1 cellular context compared by ENCODE assay signal in the genomic region with DNA sequence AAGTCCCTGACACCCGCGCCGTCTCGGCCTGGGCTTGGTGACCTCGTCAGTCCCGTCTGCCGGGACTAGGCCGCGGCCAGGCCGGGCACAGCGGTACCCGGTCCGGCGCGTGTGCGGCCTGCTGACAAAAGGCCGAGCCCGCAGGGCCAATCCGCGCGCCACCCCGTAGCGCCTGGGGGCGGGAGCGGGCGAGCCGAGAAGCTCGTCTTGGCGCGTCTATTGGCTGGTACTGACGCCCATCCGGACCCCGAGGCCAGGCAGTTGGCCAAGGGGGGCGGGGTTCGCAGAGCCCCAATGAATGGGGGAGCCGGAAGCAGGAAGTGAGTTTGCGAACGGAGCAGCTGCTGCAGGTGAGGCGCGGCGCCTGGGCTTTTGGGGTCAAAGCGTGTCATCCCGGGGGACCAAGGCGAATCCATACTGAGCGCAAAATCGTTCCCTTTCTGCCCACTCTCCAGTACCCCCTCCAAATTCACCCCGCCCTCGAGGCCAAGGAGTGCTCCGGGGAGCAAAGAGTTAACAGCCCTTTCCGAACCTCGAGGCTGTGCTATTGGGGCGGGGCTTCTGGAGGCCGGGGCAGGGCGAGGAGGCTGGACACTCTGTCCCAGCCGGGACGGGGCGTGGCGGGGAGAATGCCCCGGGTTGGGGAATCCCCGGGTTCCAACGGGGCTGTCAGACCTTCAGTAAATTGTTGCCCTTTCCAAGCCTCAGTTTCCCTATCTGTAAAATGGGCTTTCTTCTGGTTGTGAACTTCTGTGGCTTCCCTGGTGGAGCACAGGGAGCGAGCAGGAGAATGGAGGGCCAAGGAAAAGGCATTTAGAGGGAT.
TF ChIP-seq lines count a peak whose summit lies in the region.

A gene with protein sequence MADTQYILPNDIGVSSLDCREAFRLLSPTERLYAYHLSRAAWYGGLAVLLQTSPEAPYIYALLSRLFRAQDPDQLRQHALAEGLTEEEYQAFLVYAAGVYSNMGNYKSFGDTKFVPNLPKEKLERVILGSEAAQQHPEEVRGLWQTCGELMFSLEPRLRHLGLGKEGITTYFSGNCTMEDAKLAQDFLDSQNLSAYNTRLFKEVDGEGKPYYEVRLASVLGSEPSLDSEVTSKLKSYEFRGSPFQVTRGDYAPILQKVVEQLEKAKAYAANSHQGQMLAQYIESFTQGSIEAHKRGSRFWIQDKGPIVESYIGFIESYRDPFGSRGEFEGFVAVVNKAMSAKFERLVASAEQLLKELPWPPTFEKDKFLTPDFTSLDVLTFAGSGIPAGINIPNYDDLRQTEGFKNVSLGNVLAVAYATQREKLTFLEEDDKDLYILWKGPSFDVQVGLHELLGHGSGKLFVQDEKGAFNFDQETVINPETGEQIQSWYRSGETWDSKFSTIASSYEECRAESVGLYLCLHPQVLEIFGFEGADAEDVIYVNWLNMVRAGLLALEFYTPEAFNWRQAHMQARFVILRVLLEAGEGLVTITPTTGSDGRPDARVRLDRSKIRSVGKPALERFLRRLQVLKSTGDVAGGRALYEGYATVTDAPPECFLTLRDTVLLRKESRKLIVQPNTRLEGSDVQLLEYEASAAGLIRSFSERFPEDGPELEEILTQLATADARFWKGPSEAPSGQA (plus strand): TSS at position 319 of the 823 bp plus-strand sequence. CDS start 1,767 bp downstream, outside the sequence.

TF ChIP-seq in HepG2, 621 proteins besides CTCF, POLR2A, EP300 and RAD21 (continued from another document and continues in another):
- TF ChIP-seq, protein P1, sequence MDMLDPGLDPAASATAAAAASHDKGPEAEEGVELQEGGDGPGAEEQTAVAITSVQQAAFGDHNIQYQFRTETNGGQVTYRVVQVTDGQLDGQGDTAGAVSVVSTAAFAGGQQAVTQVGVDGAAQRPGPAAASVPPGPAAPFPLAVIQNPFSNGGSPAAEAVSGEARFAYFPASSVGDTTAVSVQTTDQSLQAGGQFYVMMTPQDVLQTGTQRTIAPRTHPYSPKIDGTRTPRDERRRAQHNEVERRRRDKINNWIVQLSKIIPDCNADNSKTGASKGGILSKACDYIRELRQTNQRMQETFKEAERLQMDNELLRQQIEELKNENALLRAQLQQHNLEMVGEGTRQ (IDR thresholded peaks at IDR 0.05; ENCODE audit: low read depth, low read length): no peak
- TF ChIP-seq, protein P1 (CRISPR knock-in tag; IDR thresholded peaks at IDR 0.05; ENCODE audit: borderline replicate concordance): peak; percentile 45; the same call in 1 of the 2 replicates
- TF ChIP-seq, protein P2, sequence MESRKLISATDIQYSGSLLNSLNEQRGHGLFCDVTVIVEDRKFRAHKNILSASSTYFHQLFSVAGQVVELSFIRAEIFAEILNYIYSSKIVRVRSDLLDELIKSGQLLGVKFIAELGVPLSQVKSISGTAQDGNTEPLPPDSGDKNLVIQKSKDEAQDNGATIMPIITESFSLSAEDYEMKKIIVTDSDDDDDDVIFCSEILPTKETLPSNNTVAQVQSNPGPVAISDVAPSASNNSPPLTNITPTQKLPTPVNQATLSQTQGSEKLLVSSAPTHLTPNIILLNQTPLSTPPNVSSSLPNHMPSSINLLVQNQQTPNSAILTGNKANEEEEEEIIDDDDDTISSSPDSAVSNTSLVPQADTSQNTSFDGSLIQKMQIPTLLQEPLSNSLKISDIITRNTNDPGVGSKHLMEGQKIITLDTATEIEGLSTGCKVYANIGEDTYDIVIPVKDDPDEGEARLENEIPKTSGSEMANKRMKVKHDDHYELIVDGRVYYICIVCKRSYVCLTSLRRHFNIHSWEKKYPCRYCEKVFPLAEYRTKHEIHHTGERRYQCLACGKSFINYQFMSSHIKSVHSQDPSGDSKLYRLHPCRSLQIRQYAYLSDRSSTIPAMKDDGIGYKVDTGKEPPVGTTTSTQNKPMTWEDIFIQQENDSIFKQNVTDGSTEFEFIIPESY (CRISPR knock-in tag; IDR thresholded peaks at IDR 0.05): no peak; the same call in 1 of the 2 replicates
- no peak for TF ChIP-seq EHMT2 (IDR thresholded peaks at IDR 0.05; ENCODE audit: borderline replicate concordance, low read depth, low read length)
- TF ChIP-seq U2AF2 (IDR thresholded peaks at IDR 0.05; ENCODE audit: low read depth, low read length): 0 out of 2 replicates have a peak, but pooled peaks have one; percentile 12
- no peak for TF ChIP-seq POLR2AphosphoS2 (IDR thresholded peaks at IDR 0.05; ENCODE audit: low read depth, low read length)
- TF ChIP-seq NCOR1 (IDR thresholded peaks at IDR 0.05; ENCODE audit: borderline replicate concordance, low read length): no peak; the same call in 1 of the 2 replicates
- peak; percentile 50; the same call in 1 of the 2 replicates for TF ChIP-seq KMT2A (CRISPR knock-in tag; IDR thresholded peaks at IDR 0.05)
- TF ChIP-seq SP4 (CRISPR knock-in tag; IDR thresholded peaks at IDR 0.05): peak; percentile 89
- TF ChIP-seq ZNF510 (CRISPR knock-in tag; IDR thresholded peaks at IDR 0.05; ENCODE audit: low read depth): peak; percentile 54; the same call in 1 of the 2 replicates
- TF ChIP-seq, protein P3, sequence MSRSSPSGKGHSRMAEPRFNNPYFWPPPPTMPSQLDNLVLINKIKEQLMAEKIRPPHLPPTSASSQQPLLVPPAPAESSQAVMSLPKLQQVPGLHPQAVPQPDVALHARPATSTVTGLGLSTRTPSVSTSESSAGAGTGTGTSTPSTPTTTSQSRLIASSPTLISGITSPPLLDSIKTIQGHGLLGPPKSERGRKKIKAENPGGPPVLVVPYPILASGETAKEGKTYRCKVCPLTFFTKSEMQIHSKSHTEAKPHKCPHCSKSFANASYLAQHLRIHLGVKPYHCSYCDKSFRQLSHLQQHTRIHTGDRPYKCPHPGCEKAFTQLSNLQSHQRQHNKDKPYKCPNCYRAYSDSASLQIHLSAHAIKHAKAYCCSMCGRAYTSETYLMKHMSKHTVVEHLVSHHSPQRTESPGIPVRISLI (CRISPR knock-in tag; IDR thresholded peaks at IDR 0.05; ENCODE audit: borderline replicate concordance): no peak
- TF ChIP-seq ZNF556 (CRISPR knock-in tag; IDR thresholded peaks at IDR 0.05; ENCODE audit: borderline replicate concordance): peak; percentile 54
- TF ChIP-seq NFYB (CRISPR knock-in tag; IDR thresholded peaks at IDR 0.05): peak; percentile 96
- peak; percentile 47; the same call in 1 of the 2 replicates for TF ChIP-seq ZNF441 (CRISPR knock-in tag; IDR thresholded peaks at IDR 0.05; ENCODE audit: borderline replicate concordance)
- TF ChIP-seq, protein P4, sequence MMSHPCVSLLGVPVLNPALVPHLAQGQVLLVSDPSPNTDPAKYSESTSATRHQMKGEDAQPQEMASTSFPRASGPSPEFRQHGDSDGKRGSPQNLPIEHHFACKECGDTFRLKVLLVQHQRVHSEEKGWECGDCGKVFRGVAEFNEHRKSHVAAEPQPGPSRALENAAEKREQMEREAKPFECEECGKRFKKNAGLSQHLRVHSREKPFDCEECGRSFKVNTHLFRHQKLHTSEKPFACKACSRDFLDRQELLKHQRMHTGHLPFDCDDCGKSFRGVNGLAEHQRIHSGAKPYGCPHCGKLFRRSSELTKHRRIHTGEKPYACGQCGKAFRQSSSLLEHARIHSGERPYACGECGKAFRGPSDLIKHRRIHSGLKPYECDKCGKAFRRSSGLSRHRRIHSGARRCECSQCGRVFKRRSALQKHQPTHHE (CRISPR knock-in tag; IDR thresholded peaks at IDR 0.05; ENCODE audit: borderline replicate concordance): peak; percentile 48; the same call in 1 of the 2 replicates
- TF ChIP-seq, protein P5, sequence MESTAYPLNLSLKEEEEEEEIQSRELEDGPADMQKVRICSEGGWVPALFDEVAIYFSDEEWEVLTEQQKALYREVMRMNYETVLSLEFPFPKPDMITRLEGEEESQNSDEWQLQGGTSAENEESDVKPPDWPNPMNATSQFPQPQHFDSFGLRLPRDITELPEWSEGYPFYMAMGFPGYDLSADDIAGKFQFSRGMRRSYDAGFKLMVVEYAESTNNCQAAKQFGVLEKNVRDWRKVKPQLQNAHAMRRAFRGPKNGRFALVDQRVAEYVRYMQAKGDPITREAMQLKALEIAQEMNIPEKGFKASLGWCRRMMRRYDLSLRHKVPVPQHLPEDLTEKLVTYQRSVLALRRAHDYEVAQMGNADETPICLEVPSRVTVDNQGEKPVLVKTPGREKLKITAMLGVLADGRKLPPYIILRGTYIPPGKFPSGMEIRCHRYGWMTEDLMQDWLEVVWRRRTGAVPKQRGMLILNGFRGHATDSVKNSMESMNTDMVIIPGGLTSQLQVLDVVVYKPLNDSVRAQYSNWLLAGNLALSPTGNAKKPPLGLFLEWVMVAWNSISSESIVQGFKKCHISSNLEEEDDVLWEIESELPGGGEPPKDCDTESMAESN (CRISPR knock-in tag; conservative IDR thresholded peaks at IDR 0.05): peak; percentile 77
- TF ChIP-seq, protein P6, sequence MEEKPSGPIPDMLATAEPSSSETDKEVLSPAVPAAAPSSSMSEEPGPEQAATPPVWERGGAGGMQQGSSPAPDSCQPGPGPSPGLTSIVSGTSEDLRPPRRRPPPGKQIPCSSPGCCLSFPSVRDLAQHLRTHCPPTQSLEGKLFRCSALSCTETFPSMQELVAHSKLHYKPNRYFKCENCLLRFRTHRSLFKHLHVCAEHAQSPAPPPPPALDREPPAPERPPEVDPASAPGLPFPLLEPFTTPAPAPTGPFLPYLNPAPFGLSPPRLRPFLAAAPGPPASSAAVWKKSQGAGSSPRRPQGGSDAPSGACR (CRISPR knock-in tag; IDR thresholded peaks at IDR 0.05): 0 out of 2 replicates have a peak, but pooled peaks have one; percentile 48
- TF ChIP-seq ISX (CRISPR knock-in tag; conservative IDR thresholded peaks at IDR 0.05): no peak
- TF ChIP-seq HDAC2 (CRISPR knock-in tag; IDR thresholded peaks at IDR 0.05): peak; percentile 38
- TF ChIP-seq, protein P7, sequence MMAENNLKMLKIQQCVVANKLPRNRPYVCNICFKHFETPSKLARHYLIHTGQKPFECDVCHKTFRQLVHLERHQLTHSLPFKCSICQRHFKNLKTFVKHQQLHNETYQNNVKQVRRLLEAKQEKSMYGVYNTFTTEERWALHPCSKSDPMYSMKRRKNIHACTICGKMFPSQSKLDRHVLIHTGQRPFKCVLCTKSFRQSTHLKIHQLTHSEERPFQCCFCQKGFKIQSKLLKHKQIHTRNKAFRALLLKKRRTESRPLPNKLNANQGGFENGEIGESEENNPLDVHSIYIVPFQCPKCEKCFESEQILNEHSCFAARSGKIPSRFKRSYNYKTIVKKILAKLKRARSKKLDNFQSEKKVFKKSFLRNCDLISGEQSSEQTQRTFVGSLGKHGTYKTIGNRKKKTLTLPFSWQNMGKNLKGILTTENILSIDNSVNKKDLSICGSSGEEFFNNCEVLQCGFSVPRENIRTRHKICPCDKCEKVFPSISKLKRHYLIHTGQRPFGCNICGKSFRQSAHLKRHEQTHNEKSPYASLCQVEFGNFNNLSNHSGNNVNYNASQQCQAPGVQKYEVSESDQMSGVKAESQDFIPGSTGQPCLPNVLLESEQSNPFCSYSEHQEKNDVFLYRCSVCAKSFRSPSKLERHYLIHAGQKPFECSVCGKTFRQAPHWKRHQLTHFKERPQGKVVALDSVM (CRISPR knock-in tag; IDR thresholded peaks at IDR 0.05): no peak
- TF ChIP-seq, protein P8, sequence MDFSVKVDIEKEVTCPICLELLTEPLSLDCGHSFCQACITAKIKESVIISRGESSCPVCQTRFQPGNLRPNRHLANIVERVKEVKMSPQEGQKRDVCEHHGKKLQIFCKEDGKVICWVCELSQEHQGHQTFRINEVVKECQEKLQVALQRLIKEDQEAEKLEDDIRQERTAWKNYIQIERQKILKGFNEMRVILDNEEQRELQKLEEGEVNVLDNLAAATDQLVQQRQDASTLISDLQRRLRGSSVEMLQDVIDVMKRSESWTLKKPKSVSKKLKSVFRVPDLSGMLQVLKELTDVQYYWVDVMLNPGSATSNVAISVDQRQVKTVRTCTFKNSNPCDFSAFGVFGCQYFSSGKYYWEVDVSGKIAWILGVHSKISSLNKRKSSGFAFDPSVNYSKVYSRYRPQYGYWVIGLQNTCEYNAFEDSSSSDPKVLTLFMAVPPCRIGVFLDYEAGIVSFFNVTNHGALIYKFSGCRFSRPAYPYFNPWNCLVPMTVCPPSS (IDR thresholded peaks at IDR 0.05): no peak
- no peak for TF ChIP-seq ZNF468 (CRISPR knock-in tag; IDR thresholded peaks at IDR 0.05)
- 0 out of 2 replicates have a peak, but pooled peaks have one; percentile 65 for TF ChIP-seq ZNF432 (CRISPR knock-in tag; IDR thresholded peaks at IDR 0.05; ENCODE audit: borderline replicate concordance)
- TF ChIP-seq ZNF670 (CRISPR knock-in tag; IDR thresholded peaks at IDR 0.05; ENCODE audit: borderline replicate concordance): peak; percentile 60; the same call in 1 of the 2 replicates
- TF ChIP-seq, protein P9, sequence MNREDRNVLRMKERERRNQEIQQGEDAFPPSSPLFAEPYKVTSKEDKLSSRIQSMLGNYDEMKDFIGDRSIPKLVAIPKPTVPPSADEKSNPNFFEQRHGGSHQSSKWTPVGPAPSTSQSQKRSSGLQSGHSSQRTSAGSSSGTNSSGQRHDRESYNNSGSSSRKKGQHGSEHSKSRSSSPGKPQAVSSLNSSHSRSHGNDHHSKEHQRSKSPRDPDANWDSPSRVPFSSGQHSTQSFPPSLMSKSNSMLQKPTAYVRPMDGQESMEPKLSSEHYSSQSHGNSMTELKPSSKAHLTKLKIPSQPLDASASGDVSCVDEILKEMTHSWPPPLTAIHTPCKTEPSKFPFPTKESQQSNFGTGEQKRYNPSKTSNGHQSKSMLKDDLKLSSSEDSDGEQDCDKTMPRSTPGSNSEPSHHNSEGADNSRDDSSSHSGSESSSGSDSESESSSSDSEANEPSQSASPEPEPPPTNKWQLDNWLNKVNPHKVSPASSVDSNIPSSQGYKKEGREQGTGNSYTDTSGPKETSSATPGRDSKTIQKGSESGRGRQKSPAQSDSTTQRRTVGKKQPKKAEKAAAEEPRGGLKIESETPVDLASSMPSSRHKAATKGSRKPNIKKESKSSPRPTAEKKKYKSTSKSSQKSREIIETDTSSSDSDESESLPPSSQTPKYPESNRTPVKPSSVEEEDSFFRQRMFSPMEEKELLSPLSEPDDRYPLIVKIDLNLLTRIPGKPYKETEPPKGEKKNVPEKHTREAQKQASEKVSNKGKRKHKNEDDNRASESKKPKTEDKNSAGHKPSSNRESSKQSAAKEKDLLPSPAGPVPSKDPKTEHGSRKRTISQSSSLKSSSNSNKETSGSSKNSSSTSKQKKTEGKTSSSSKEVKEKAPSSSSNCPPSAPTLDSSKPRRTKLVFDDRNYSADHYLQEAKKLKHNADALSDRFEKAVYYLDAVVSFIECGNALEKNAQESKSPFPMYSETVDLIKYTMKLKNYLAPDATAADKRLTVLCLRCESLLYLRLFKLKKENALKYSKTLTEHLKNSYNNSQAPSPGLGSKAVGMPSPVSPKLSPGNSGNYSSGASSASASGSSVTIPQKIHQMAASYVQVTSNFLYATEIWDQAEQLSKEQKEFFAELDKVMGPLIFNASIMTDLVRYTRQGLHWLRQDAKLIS (CRISPR knock-in tag; IDR thresholded peaks at IDR 0.05): 0 out of 2 replicates have a peak, but pooled peaks have one; percentile 56
- TF ChIP-seq, protein P10, sequence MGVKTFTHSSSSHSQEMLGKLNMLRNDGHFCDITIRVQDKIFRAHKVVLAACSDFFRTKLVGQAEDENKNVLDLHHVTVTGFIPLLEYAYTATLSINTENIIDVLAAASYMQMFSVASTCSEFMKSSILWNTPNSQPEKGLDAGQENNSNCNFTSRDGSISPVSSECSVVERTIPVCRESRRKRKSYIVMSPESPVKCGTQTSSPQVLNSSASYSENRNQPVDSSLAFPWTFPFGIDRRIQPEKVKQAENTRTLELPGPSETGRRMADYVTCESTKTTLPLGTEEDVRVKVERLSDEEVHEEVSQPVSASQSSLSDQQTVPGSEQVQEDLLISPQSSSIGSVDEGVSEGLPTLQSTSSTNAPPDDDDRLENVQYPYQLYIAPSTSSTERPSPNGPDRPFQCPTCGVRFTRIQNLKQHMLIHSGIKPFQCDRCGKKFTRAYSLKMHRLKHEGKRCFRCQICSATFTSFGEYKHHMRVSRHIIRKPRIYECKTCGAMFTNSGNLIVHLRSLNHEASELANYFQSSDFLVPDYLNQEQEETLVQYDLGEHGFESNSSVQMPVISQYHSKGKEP (CRISPR knock-in tag; IDR thresholded peaks at IDR 0.05): 0 out of 2 replicates have a peak, but pooled peaks have one; percentile 48
